Comparison of ENCODE assay signal across 8 cellular contexts in the genomic region with DNA sequence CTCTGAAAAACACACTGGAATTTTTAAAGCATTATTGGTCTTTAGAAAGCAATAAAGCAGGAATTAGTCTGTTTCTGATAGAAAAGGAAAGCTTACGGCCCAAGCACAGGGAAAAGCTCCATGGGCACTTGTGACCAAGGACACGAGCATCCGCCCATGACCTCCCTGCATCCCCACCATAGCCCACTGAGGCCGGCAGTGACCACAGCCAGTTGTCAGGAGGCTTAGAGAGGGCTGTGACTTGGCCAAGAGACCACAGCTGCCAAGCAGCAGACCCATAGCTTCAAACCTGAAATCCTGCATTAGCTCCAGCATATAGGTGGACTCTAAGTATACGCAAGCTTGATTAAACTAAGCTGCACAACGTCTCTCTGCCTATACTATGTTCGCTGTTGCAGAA.
"Had no signal": no experiment of that assay in that cellular context is flagged by ENCODE, and none has a peak within 500 bp of the region (broad histone marks: within the 10 kb centered on the region; RNA-seq: fewer than 3 reads in every experiment).

No MANE protein-coding gene starts in this region.

- H3K27me3 Mint-ChIP-seq: IgD-negative memory B cell had no signal

- H3K4me3 ChIP-seq: GM23338, HAP-1 had no signal

- H3K27ac ChIP-seq: HL-60 had no signal

- H3K36me3 ChIP-seq: HAP-1 had no signal

- H2AFZ ChIP-seq: GM23338 had no signal

- ATAC-seq: GM23338, HCT116, HepG2 had no signal

- H3K27ac Mint-ChIP-seq: GM23338, HFFc6, IgD-negative memory B cell had no signal

- H3K4me2 ChIP-seq: GM23338 had no signal

- H3K4me3 Mint-ChIP-seq: GM23338, HFFc6, IgD-negative memory B cell had no signal

- DNase-seq: H7, HFFc6 had no signal

- H3K9me3 ChIP-seq: HAP-1 had no signal

- H3K9me3 Mint-ChIP-seq: GM23338, HFFc6, IgD-negative memory B cell had no signal

- FAIRE-seq: HepG2 had no signal
